1 cellular context compared by ENCODE assay signal in genomic region chr4:88965053-88965452, GRCh38.
TF ChIP-seq lines count a peak whose summit lies in the region.

No MANE protein-coding gene starts in this region.

TF ChIP-seq in WTC11, 78 proteins besides CTCF, POLR2A, EP300 and RAD21 (continued from another document):
- no peak for TF ChIP-seq HMGXB4 (CRISPR knock-in tag; IDR thresholded peaks at IDR 0.05)
- no peak for TF ChIP-seq NR2C2 (CRISPR knock-in tag; IDR thresholded peaks at IDR 0.05)
- TF ChIP-seq ETV6 (CRISPR knock-in tag; IDR thresholded peaks at IDR 0.05): no peak
- TF ChIP-seq, protein P1, sequence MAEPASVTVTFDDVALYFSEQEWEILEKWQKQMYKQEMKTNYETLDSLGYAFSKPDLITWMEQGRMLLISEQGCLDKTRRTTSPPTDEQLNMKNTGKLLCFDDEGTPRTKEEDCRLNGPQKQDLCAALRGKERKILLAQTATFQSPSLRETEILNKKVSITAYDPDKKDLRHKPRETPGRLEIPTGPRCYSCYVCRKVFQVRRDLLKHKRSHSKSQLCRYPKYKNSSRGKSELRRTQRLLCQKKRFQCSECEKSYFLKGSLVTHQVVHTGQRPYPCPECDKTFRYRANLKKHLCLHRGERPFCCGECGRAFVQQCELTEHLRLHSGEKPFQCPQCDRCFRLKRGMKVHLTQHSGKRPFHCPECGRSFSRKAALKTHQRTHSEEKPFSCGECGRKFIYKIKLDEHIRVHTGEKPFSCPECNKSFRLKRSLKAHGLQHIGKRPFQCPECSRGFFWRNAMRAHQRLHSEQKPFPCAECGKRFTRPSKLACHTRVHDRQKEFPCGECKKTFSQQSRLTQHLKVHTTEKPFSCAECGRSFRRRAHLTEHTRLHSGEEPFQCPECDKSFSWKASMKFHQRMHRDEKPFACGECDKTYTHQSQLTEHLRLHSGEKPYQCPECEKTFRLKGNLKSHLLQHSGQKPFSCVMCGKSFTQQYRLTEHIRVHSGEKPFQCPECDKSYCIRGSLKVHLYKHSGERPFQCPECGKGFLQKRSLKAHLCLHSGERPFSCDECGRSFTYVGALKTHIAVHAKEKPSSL (CRISPR knock-in tag; conservative IDR thresholded peaks at IDR 0.05): no peak
- TF ChIP-seq, protein P2, sequence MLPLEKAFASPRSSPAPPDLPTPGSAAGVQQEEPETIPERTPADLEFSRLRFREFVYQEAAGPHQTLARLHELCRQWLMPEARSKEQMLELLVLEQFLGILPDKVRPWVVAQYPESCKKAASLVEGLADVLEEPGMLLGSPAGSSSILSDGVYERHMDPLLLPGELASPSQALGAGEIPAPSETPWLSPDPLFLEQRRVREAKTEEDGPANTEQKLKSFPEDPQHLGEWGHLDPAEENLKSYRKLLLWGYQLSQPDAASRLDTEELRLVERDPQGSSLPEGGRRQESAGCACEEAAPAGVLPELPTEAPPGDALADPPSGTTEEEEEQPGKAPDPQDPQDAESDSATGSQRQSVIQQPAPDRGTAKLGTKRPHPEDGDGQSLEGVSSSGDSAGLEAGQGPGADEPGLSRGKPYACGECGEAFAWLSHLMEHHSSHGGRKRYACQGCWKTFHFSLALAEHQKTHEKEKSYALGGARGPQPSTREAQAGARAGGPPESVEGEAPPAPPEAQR (CRISPR knock-in tag; IDR thresholded peaks at IDR 0.05): no peak
